Comparison of ENCODE assay signal across 20 cellular contexts in the genomic region with DNA sequence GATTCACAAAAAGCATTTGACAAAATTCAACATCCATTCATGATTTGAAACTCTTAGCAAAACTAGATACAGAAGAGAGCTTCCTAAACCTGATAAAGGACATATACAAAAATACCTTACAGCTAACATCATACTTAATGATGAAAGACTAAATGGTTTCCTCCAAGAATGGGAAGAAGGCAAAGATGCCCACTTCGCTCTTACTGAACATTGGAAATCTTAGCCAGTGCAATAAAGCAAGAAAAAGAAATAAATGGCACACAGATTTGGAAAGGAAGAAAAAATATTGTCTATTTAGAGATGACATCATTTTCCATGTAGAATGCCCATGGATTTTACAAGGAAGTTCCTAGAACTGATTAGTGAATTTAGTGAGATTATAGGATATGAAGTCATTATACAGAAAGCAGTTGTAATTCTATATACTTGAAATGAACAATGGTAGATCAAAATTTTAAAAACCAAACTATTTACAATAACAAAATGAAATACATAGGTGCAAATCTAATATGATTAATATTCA.
"Had no signal": no experiment of that assay in that cellular context is flagged by ENCODE, and none has a peak within 500 bp of the region (broad histone marks: within the 10 kb centered on the region; RNA-seq: fewer than 3 reads in every experiment).

No MANE protein-coding gene starts in this region.

- H3K4me3 ChIP-seq: K562 had no signal

- H3K9me3 ChIP-seq: SK-N-SH had no signal

- H3K27ac ChIP-seq: KMS-11, RWPE1 had no signal

- H3K4me3 Mint-ChIP-seq: IgD-negative memory B cell had no signal

- H3K9ac ChIP-seq: KMS-11, SK-N-SH had no signal

- DNase-seq: Kasumi-1, MM.1S, NCI-H1092 treated with DMSO at 0.1 percent for 48 hours, NCI-H1436, NCI-H187, NCI-H2029, NCI-H2081 treated with DMSO at 0.1 percent for 48 hours, NCI-H2171, NCI-H226, NCI-H446, NCI-H510A, NCI-H524 treated with DMSO at 0.1 percent for 48 hours, NCI-H69, NCI-H774, SHP77, SK-N-SH had no signal

- ATAC-seq: K562 had no signal

- H3K27me3 Mint-ChIP-seq: IgD-negative memory B cell had no signal

- FAIRE-seq: K562 had no signal

- H3K27ac Mint-ChIP-seq: IgD-negative memory B cell had no signal
